ENCODE assay signal across 12 cellular contexts in the genomic region with DNA sequence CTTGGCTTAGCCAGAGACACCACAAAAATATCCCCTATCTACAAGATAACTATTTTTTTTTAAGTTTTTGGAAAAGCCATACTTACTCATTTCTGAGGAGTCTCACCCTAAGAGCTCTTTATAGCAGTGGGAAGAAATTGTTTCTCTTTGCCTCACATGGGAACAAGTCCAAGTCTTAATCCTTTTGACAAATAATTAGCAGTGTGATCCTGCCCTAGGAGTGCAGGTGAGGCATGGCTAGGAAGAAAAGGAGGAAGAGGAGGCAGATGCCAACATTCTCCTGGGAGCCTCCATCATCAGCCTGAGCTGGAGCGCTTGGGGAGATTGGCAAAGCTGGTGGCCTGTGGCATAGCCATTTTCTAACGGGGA.
DNase-seq lines count a peak whose midpoint lies in the region; ATAC-seq and TF ChIP-seq lines count a peak whose summit lies in the region.
"Had no signal": no experiment of that assay in that cellular context is flagged by ENCODE, and none has a peak within 500 bp of the region (broad histone marks: within the 10 kb centered on the region; RNA-seq: fewer than 3 reads in every experiment).

No MANE protein-coding gene starts in this region.

- intact Hi-C loops in activated naive CD4-positive, alpha-beta T cell treated with anti-CD3 and anti-CD28 coated beads for 36 hours (cut with micrococcal nuclease): no loop called here
- intact Hi-C loops in activated T-helper 1 cell treated with anti-CD3 and anti-CD28 coated beads, Interleukin-12 subunit alpha, Interleukin-12 subunit beta, Interleukin-2, Interleukin-4 antibody, amounts not matched to agents 30 ng/mL and 10 ng/mL and 1 ng/mL, durations not matched to agents 14 hours and 24 hours and 36 hours (cut with micrococcal nuclease): no loop called here
- intact Hi-C loops in lower lobe of right lung (cut with DNase I) (no loop called here), tibial artery (cut with DNase I; ENCODE audit: low total_unique reads) (no loop called here), thyroid gland (cut with DNase I) (no loop called here)

- TF ChIP-seq CTCF in lower lobe of right lung (IDR thresholded peaks at IDR 0.05) (no peak), tibial artery (IDR thresholded peaks at IDR 0.05) (no peak), thyroid gland (IDR thresholded peaks at IDR 0.05) (no peak)

- ATAC-seq in lower lobe of right lung: no peak

- H3K4me3 ChIP-seq in lower lobe of right lung (no peak overlapping the region), tibial artery (no peak overlapping the region), thyroid gland (replicated peaks in 1 of 3) (no peak overlapping the region)
- H3K4me3 ChIP-seq: left lung had no signal

- CTCF ChIA-PET in activated naive CD4-positive, alpha-beta T cell treated with anti-CD3 and anti-CD28 coated beads for 36 hours (lab: Charles Lee): interaction anchor here (0.8 kb wide), 1 partner anchor 280 kb away, joined by 3 read pairs; no protein-coding TSS in a partner anchor

- peaks cover 10% of the 10 kb centered on the region for H3K36me3 Mint-ChIP-seq in activated naive CD4-positive, alpha-beta T cell treated with anti-CD3 and anti-CD28 coated beads for 36 hours (ENCODE audit: low read depth)
- H3K36me3 Mint-ChIP-seq in activated T-helper 1 cell treated with anti-CD3 and anti-CD28 coated beads, Interleukin-12 subunit alpha, Interleukin-12 subunit beta, Interleukin-2, Interleukin-4 antibody, amounts not matched to agents 30 ng/mL and 10 ng/mL and 1 ng/mL, durations not matched to agents 14 hours and 24 hours and 36 hours (ENCODE audit: low read depth): peaks cover 38% of the 10 kb centered on the region

- H3K9me3 ChIP-seq in lower lobe of right lung: no peaks in the 10 kb centered on the region
- H3K9me3 ChIP-seq in tibial artery: no peaks in the 10 kb centered on the region
- no peaks in the 10 kb centered on the region for H3K9me3 ChIP-seq in thyroid gland
- H3K9me3 ChIP-seq: left lung had no signal

- H3K4me1 ChIP-seq in lower lobe of right lung (peaks cover 79% of the 10 kb centered on the region), tibial artery (peaks cover 5 to 92% (median 72%) of the 10 kb centered on the region in 4 donors), thyroid gland (peaks cover 13 to 65% of the 10 kb centered on the region in 2 donors)

- H3K27ac ChIP-seq in lower lobe of right lung (peak overlapping the region; percentile 43), tibial artery (peak overlapping the region; percentile 75 to 89), thyroid gland (peak overlapping the region in 1 of 3 donors; percentile 47)
- H3K27ac ChIP-seq: parathyroid adenoma, VCaP had no signal

- WGBS in thyroid gland, 2 donors: 83 to 85% methylated on average over 2 of the region's 2 CpGs

- DNase-seq in activated naive CD4-positive, alpha-beta T cell treated with anti-CD3 and anti-CD28 coated beads for 36 hours: no peak
- no peak for DNase-seq in activated naive CD4-positive, alpha-beta T cell (lab: John Stamatoyannopoulos, UW)
- no peak for DNase-seq in activated T-helper 1 cell treated with anti-CD3 and anti-CD28 coated beads, Interleukin-12 subunit alpha, Interleukin-12 subunit beta, Interleukin-2, Interleukin-4 antibody, amounts not matched to agents 30 ng/mL and 10 ng/mL and 1 ng/mL, durations not matched to agents 14 hours and 24 hours and 36 hours (ENCODE audit: low spot score)
- DNase-seq in lower lobe of right lung (no peak), tibial artery (no peak), HuH-7.5 (ENCODE audit: low spot score) (no peak), thyroid gland (no peak)
- DNase-seq in stimulated activated CD4-positive, alpha-beta T cell treated with anti-CD3 and anti-CD28 coated beads, Interleukin-4, amount 100 ng/mL, for 24 hours: no peak
- DNase-seq: activated effector memory CD4-positive, alpha-beta T cell treated with Interleukin-2 at 50 U/mL for 16 hours; left lung had no signal

- peaks cover 42% of the 10 kb centered on the region for H3K36me3 ChIP-seq in lower lobe of right lung
- peaks cover 0 to 23% (median 0%) of the 10 kb centered on the region in 3 donors for H3K36me3 ChIP-seq in tibial artery
- no peaks in the 10 kb centered on the region for H3K36me3 ChIP-seq in thyroid gland

- H3K4me1 Mint-ChIP-seq in activated naive CD4-positive, alpha-beta T cell treated with anti-CD3 and anti-CD28 coated beads for 36 hours (ENCODE audit: low read depth): peaks cover 8% of the 10 kb centered on the region
- H3K4me1 Mint-ChIP-seq in activated T-helper 1 cell treated with anti-CD3 and anti-CD28 coated beads, Interleukin-12 subunit alpha, Interleukin-12 subunit beta, Interleukin-2, Interleukin-4 antibody, amounts not matched to agents 30 ng/mL and 10 ng/mL and 1 ng/mL, durations not matched to agents 14 hours and 24 hours and 36 hours (ENCODE audit: low read depth): peaks cover 29% of the 10 kb centered on the region

- H3K27me3 ChIP-seq in lower lobe of right lung (ENCODE audit: low read depth): no peaks in the 10 kb centered on the region
- no peaks in the 10 kb centered on the region for H3K27me3 ChIP-seq in tibial artery
- H3K27me3 ChIP-seq in thyroid gland: no peaks in the 10 kb centered on the region
- H3K27me3 ChIP-seq: left lung had no signal

- peak overlapping the region; percentile 83 for H3K27ac Mint-ChIP-seq in activated naive CD4-positive, alpha-beta T cell treated with anti-CD3 and anti-CD28 coated beads for 36 hours
- H3K27ac Mint-ChIP-seq in activated T-helper 1 cell treated with anti-CD3 and anti-CD28 coated beads, Interleukin-12 subunit alpha, Interleukin-12 subunit beta, Interleukin-2, Interleukin-4 antibody, amounts not matched to agents 30 ng/mL and 10 ng/mL and 1 ng/mL, durations not matched to agents 14 hours and 24 hours and 36 hours: peak overlapping the region; percentile 87

- no peak for TF ChIP-seq POLR2A in thyroid gland (IDR thresholded peaks at IDR 0.05)

- H3K9me3 Mint-ChIP-seq in activated naive CD4-positive, alpha-beta T cell treated with anti-CD3 and anti-CD28 coated beads for 36 hours: no peaks in the 10 kb centered on the region
- H3K9me3 Mint-ChIP-seq in activated T-helper 1 cell treated with anti-CD3 and anti-CD28 coated beads, Interleukin-12 subunit alpha, Interleukin-12 subunit beta, Interleukin-2, Interleukin-4 antibody, amounts not matched to agents 30 ng/mL and 10 ng/mL and 1 ng/mL, durations not matched to agents 14 hours and 24 hours and 36 hours: no peaks in the 10 kb centered on the region

- no peaks in the 10 kb centered on the region for H3K27me3 Mint-ChIP-seq in activated naive CD4-positive, alpha-beta T cell treated with anti-CD3 and anti-CD28 coated beads for 36 hours (ENCODE audit: low read depth)
- H3K27me3 Mint-ChIP-seq in activated T-helper 1 cell treated with anti-CD3 and anti-CD28 coated beads, Interleukin-12 subunit alpha, Interleukin-12 subunit beta, Interleukin-2, Interleukin-4 antibody, amounts not matched to agents 30 ng/mL and 10 ng/mL and 1 ng/mL, durations not matched to agents 14 hours and 24 hours and 36 hours (ENCODE audit: insufficient read depth): no peaks in the 10 kb centered on the region

- no peak overlapping the region for H3K4me3 Mint-ChIP-seq in activated naive CD4-positive, alpha-beta T cell treated with anti-CD3 and anti-CD28 coated beads for 36 hours
- H3K4me3 Mint-ChIP-seq in activated T-helper 1 cell treated with anti-CD3 and anti-CD28 coated beads, Interleukin-12 subunit alpha, Interleukin-12 subunit beta, Interleukin-2, Interleukin-4 antibody, amounts not matched to agents 30 ng/mL and 10 ng/mL and 1 ng/mL, durations not matched to agents 14 hours and 24 hours and 36 hours: no peak overlapping the region
